33 cellular contexts compared by ENCODE assay signal in the genomic region with DNA sequence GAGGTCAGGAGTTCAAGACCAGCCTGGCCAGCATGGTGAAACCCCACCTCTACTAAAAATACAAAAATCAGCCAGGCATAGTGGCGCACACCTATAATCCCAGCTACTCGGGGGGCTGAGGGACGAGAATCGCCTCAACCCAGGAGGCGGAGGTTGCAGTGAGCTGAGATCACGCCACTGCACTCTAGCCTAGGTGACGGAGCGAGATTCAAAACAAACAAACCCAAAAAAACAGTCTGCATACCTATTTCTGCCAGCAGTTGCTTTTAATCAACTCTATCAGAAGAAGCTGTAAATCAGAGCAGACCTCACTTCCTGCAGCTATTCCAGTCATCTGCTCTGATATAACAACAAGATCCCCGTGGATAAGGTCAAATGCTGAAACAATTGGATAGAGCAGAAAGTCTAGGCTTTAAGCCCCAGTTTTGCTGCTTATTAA. TPM values are rescaled to one million over a fixed set of nuclear protein-coding genes. Genes with fewer than 3 reads are reported as not detected.
DNase-seq lines count a peak whose midpoint lies in the region; ATAC-seq, FAIRE-seq and TF ChIP-seq lines count a peak whose summit lies in the region.
"Had no signal": no experiment of that assay in that cellular context is flagged by ENCODE, and none has a peak within 500 bp of the region (broad histone marks: within the 10 kb centered on the region; RNA-seq: fewer than 3 reads in every experiment).

No MANE protein-coding gene starts in this region.

- DNase-seq in NCI-H82 (lab: John Stamatoyannopoulos, UW), result peak; percentile 73
- no peak for DNase-seq in K562 (ENCODE audit: extremely low read depth in 1 of 4, low spot score in 3 of 4)
- no peak for DNase-seq in mesenchymal stem cell
- peak; percentile 73 for DNase-seq in retinal pigment epithelial cell (ENCODE audit: low read depth)
- DNase-seq in NCI-H2171 (lab: John Stamatoyannopoulos, UW), result no peak
- no peak for DNase-seq in foreskin melanocyte
- DNase-seq in NCI-H446 treated with DMSO at 0.1 percent for 48 hours (lab: John Stamatoyannopoulos, UW), result no peak
- DNase-seq: activated B cell treated with CpG ODN at 0.5 μM for 24 hours; activated CD4-positive, alpha-beta T cell treated with anti-CD3 and anti-CD28 coated beads, Interleukin-2, amount 10 ng/mL, durations not matched to agents 7 days and 5 days; activated gamma-delta T cell; activated T-cell treated with anti-CD3 and anti-CD28 coated beads, Interleukin-2, amount 50 U/mL, for 1 hour; colonic mucosa; DMS 273 treated with DMSO at 0.1 percent for 48 hours; NCI-H1436 treated with DMSO at 0.1 percent for 48 hours; NCI-H2081 treated with DMSO at 0.1 percent for 48 hours; NCI-H226; NCI-H69; posterior cingulate gyrus; right lobe of liver; SIG-M5; spleen; stimulated activated CD4-positive, alpha-beta T cell treated with anti-CD3 and anti-CD28 coated beads, Interleukin-2, amount 100 ng/mL, for 24 hours; T-cell had no signal

- ATAC-seq in K562 (no peak), HG03196 (IDR thresholded peaks at IDR 0.05; ENCODE audit: unreplicated experiment) (no peak)
- ATAC-seq: gastroesophageal sphincter, HepG2, right lobe of liver, T-cell had no signal

- no peak overlapping the region for H2BK5ac ChIP-seq in mesenchymal stem cell (ENCODE audit: low read depth, low read length, poor library complexity, severe bottlenecking)

- CTCF ChIA-PET in K562 (lab: Yijun Ruan, JAX; ENCODE audit: low intra/inter-chr PET ratio), result no interaction called here

- no peak for TF ChIP-seq EP300 in K562 (IDR thresholded peaks at IDR 0.05; ENCODE audit: low read length)

- no peak overlapping the region for H3K4ac ChIP-seq in mesenchymal stem cell (ENCODE audit: low read depth in 1 of 2, low read length in 2 of 2)

- no peak overlapping the region for H2BK15ac ChIP-seq in mesenchymal stem cell (ENCODE audit: low read depth, poor library complexity, severe bottlenecking)

- no peak overlapping the region for H3K14ac ChIP-seq in mesenchymal stem cell (ENCODE audit: low read length in 2 of 2)

- no peak overlapping the region for H2BK12ac ChIP-seq in mesenchymal stem cell (ENCODE audit: low read length in 2 of 2)

- H2AFZ ChIP-seq in K562 (ENCODE audit: low read depth, low read length) (no peak overlapping the region), mesenchymal stem cell (ENCODE audit: low read depth, low read length) (no peak overlapping the region)

- H3K23ac ChIP-seq in mesenchymal stem cell (ENCODE audit: low read length in 2 of 2), result no peak overlapping the region

- no peak for FAIRE-seq in K562 (lab: Jason Lieb, UNC)
- FAIRE-seq: GM12878, HepG2 had no signal

- no peak overlapping the region; a peak in 1 of 4 replicates for H3K9ac ChIP-seq in K562 (ENCODE audit: insufficient read depth in 1 of 2, low read depth in 2 of 2, low read length in 2 of 2)
- peak overlapping the region; percentile 30 for H3K9ac ChIP-seq in mesenchymal stem cell (ENCODE audit: low read length)

- H2AK5ac ChIP-seq in mesenchymal stem cell (ENCODE audit: low read length, severe bottlenecking), result no peak overlapping the region

- no peak overlapping the region for H4K91ac ChIP-seq in mesenchymal stem cell (ENCODE audit: low read length)

- in situ Hi-C loops in K562 (cut with MboI), result no loop called here

- no peak for TF ChIP-seq POLR2A in K562 (conservative IDR thresholded peaks at IDR 0.05)

- H3K9me1 ChIP-seq in K562 (ENCODE audit: control insufficient read depth, insufficient read depth, low read length), result no peaks in the 10 kb centered on the region

- no peaks in the 10 kb centered on the region for H4K20me1 ChIP-seq in K562 (replicated peaks; ENCODE audit: control insufficient read depth, insufficient read depth, low read length)

- peaks cover 3 to 5% of the 10 kb centered on the region in 2 experiments; a peak in 3 of 5 replicates for H3K4me1 ChIP-seq in K562 (replicated peaks in 1 of 2; ENCODE audit: control insufficient read depth in 2 of 2, insufficient read depth in 2 of 2, low read length in 2 of 2)
- H3K4me1 ChIP-seq in mesenchymal stem cell (ENCODE audit: control insufficient read depth, insufficient read depth, low read depth, low read length), result peaks cover 2% of the 10 kb centered on the region
- H3K4me1 ChIP-seq: colonic mucosa, esophagus muscularis mucosa, gastroesophageal sphincter, HAP-1, right lobe of liver, spleen, tibial nerve had no signal

- BruUV-seq in K562 (replicated peaks; lab: Mats Ljungman, UMichigan), result no TSS peak

- H3K36me3 ChIP-seq in K562 (ENCODE audit: control insufficient read depth, insufficient read depth, low read length) (no peaks in the 10 kb centered on the region), mesenchymal stem cell (ENCODE audit: control insufficient read depth in 1 of 2, insufficient read depth in 2 of 2, low read depth in 1 of 2, low read length in 2 of 2) (peaks cover 0 to 22% of the 10 kb centered on the region in 2 experiments)
- H3K36me3 ChIP-seq: cardiac muscle cell, colonic mucosa, HAP-1, right lobe of liver, spleen had no signal

- TF ChIP-seq CTCF in K562 (IDR thresholded peaks at IDR 0.05 in 2 of 3, conservative IDR thresholded peaks at IDR 0.05 in 1 of 3; ENCODE audit: insufficient read depth in 2 of 3, low read depth in 1 of 3, low read length in 3 of 3) (no peak), retinal pigment epithelial cell (conservative IDR thresholded peaks at IDR 0.05; ENCODE audit: low read depth, low read length) (no peak)

- no peak overlapping the region for H2BK120ac ChIP-seq in mesenchymal stem cell (ENCODE audit: low read depth, low read length)

- no peaks in the 10 kb centered on the region for H3K27me3 ChIP-seq in K562 (ENCODE audit: control insufficient read depth in 2 of 2, insufficient read depth in 2 of 2, low read length in 2 of 2)
- no peaks in the 10 kb centered on the region for H3K27me3 ChIP-seq in mesenchymal stem cell (ENCODE audit: control insufficient read depth in 1 of 2, insufficient read depth in 1 of 2, low read length in 2 of 2)
- H3K27me3 ChIP-seq: ascending aorta, cardiac muscle cell, colonic mucosa, esophagus muscularis mucosa, gastroesophageal sphincter, right lobe of liver, spleen, tibial nerve had no signal

- POLR2A ChIA-PET in K562 (lab: Yijun Ruan, JAX), result interaction anchor here (0.8 to 1.1 kb wide), 3 partner anchors 9 to 11 kb away, joined by 3 to 6 read pairs (median 4); no protein-coding TSS in a partner anchor

- intact Hi-C loops in K562 (cut with micrococcal nuclease), result no loop called here

- no peaks in the 10 kb centered on the region for H3K79me2 ChIP-seq in K562 (ENCODE audit: control insufficient read depth, insufficient read depth, low read length)

- WGBS in K562 (ENCODE audit: insufficient coverage, low coverage, missing lambda C conversion rate), result 65% methylated on average over 9 of the region's 9 CpGs
- WGBS in mesenchymal stem cell, result 89% methylated on average over 6 of the region's 9 CpGs

- no peak for TF ChIP-seq RAD21 in K562 (CRISPR knock-in tag; conservative IDR thresholded peaks at IDR 0.05 in 1 of 2, IDR thresholded peaks at IDR 0.05 in 1 of 2)

- H3K4me2 ChIP-seq in K562 (ENCODE audit: insufficient read depth, low read length), result no peak overlapping the region
- no peak overlapping the region for H3K4me2 ChIP-seq in mesenchymal stem cell (ENCODE audit: low read length, poor library complexity, severe bottlenecking)

- no peaks in the 10 kb centered on the region for H3K9me3 ChIP-seq in K562 (replicated peaks; ENCODE audit: control insufficient read depth, insufficient read depth, low read depth, low read length)
- H3K9me3 ChIP-seq in mesenchymal stem cell (ENCODE audit: control insufficient read depth, low read length), result no peaks in the 10 kb centered on the region
- H3K9me3 ChIP-seq: ascending aorta, colonic mucosa, esophagus muscularis mucosa, gastroesophageal sphincter, HAP-1, right lobe of liver, spleen, tibial nerve had no signal

- H3K18ac ChIP-seq in mesenchymal stem cell (ENCODE audit: low read depth in 1 of 2, low read length in 2 of 2), result peak overlapping the region in 1 of 2 experiments; percentile 2

- peaks cover 2% of the 10 kb centered on the region for H3K79me1 ChIP-seq in mesenchymal stem cell (replicated peaks; ENCODE audit: low read length, poor library complexity, severe bottlenecking)

- H4K8ac ChIP-seq in mesenchymal stem cell (ENCODE audit: low read length), result no peak overlapping the region

- H3K4me3 ChIP-seq in K562, result no peak overlapping the region
- no peak overlapping the region for H3K4me3 ChIP-seq in mesenchymal stem cell (ENCODE audit: insufficient read depth in 1 of 2, low read depth in 1 of 2, low read length in 2 of 2)
- no peak overlapping the region for H3K4me3 ChIP-seq in retinal pigment epithelial cell (ENCODE audit: low read length)
- H3K4me3 ChIP-seq: ascending aorta, cardiac muscle cell, colonic mucosa, esophagus muscularis mucosa, gastroesophageal sphincter, GM12878, HAP-1, lung, right lobe of liver, spleen, tibial nerve had no signal

- H3K27ac ChIP-seq in K562 (ENCODE audit: extremely low read depth, low read depth, low read length) (no peak overlapping the region), mesenchymal stem cell (ENCODE audit: low read length, poor library complexity, severe bottlenecking) (no peak overlapping the region)
- H3K27ac ChIP-seq: ascending aorta, cardiac muscle cell, colonic mucosa, esophagus muscularis mucosa, gastroesophageal sphincter, right lobe of liver, spleen, tibial nerve had no signal

TF ChIP-seq in K562, 482 proteins besides CTCF, POLR2A, EP300 and RAD21 (continues in another document):
- TF ChIP-seq MEIS2 (IDR thresholded peaks at IDR 0.05; ENCODE audit: partially characterized antibody) (peak; percentile 65), ZNF239 (CRISPR knock-in tag; IDR thresholded peaks at IDR 0.05) (no peak)

RNA-seq across cellular contexts. Expression of a gene that starts 50.5 kb away (rescaled TPM):
- total RNA-seq in K562 (2011; cell fraction: chromatin; rRNA removed; ENCODE audit: low replicate concordance), result 69.0 and 93.4 TPM in 2 replicates
- 30.0 and 30.2 TPM in 2 replicates for total RNA-seq in K562 (2011; cell fraction: nucleolus; rRNA removed)
- 42.2 and 56.2 TPM in 2 replicates for total RNA-seq in K562 (2011; cell fraction: nucleoplasm; rRNA removed)
- total RNA-seq in K562 (2014; rRNA removed) (24.7 and 28.3 TPM in 2 replicates), K562 (2014; rRNA removed; fragmentation: Illumina TruSeq; extraction: Trizol) (31.5 and 41.1 TPM in 2 replicates), K562 (2015; rRNA removed; fragmentation: Illumina TruSeq; extraction: Trizol) (22.5 and 24.4 TPM in 2 replicates), K562 (2021) (22.7 and 24.2 TPM in 2 replicates)
- polyA plus RNA-seq in K562 (2011; rRNA removed) (24.0 and 37.8 TPM in 2 replicates), K562 (2014; fragmentation: Illumina TruSeq; extraction: Trizol) (34.0 and 37.0 TPM in 2 replicates), K562 (2014; fragmentation: Nextera tagmentation; extraction: Ambion mirVana) (10 to 100 TPM; 20.2 to 23.7 TPM), K562 (2014; rRNA removed) (24.8 and 27.3 TPM in 2 replicates)
- 8.2 and 9.2 TPM in 2 replicates for polyA plus RNA-seq in K562 (2011; cell fraction: cytosol; rRNA removed)
- polyA plus RNA-seq in K562 (2011; cell fraction: nucleus; rRNA removed), result 21.7 and 22.5 TPM in 2 replicates
- polyA plus RNA-seq in K562 (2012), result 16.3 and 16.8 TPM in 2 replicates
- polyA minus RNA-seq in K562 (2011; rRNA and poly(A)+ RNA removed), result 31.8 and 43.7 TPM in 2 replicates
- 12.8 and 24.0 TPM in 2 replicates for polyA minus RNA-seq in K562 (2011; cell fraction: cytosol; rRNA and poly(A)+ RNA removed)
- 12.5 and 22.5 TPM in 2 replicates for polyA minus RNA-seq in K562 (2011; cell fraction: nucleus; rRNA and poly(A)+ RNA removed)
- 78.9 TPM for polyA plus RNA-seq in mesenchymal stem cell (2013, experiment 1 of 2)
- polyA plus RNA-seq in mesenchymal stem cell (2013, experiment 2 of 2), result 77.4 TPM

Comparison
In these comparisons a context has a peak if more than half of its experiments do, and no peak if none do; other contexts are left out.
1. DNase-seq: peak in NCI-H82 (single experiment) and retinal pigment epithelial cell (single experiment); none in K562 (0 of 4), mesenchymal stem cell (single experiment), NCI-H2171 (single experiment), foreskin melanocyte (single experiment) and NCI-H446 treated with DMSO at 0.1 percent for 48 hours (single experiment).